ENCODE assay signal across 9 cellular contexts in the genomic region with DNA sequence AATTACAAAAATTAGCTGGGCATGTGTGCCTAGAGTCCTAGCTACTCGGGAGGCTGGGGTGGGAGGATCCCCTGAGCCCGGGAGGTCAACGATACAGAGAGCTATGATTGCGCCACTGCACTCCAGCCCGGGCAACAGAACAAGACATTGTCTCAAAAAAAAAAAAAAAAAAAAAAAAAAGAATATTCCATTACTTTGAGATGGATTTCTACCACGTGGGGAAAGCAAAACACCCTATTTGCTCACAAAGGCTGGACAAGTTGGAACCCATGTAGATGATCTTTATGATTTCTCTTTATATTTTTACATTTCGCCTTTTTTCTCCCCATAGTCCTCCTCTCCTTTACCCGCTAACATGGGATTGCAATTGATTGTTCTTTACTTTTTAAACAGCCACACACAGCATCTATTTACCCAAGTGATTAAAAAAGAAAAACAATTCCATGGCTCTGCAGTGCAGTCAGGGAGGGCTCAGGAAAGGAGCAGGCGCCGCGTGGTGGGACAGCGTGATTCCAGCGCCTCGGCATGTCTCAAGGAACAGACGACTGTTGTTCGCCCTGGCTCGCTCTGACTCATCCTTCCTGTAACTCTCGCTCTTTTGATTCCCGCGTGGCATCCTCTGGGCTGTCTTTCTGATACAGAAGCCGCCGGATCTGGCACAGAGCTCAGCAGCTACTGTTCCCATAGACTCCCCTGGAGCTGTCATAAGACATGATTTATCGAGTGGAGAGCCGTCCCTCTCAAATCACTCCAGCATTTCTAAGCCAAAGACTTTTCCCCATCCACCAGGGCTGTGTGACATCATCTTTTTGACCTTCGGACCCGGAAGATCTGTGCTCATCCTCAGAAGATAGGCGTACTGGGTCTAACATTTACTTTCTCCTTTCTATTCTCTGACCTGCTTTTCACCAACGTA.
DNase-seq lines count a peak whose midpoint lies in the region; ATAC-seq and TF ChIP-seq lines count a peak whose summit lies in the region.
"Had no signal": no experiment of that assay in that cellular context is flagged by ENCODE, and none has a peak within 500 bp of the region (broad histone marks: within the 10 kb centered on the region; RNA-seq: fewer than 3 reads in every experiment).

No MANE protein-coding gene starts in this region.

- TF ChIP-seq CTCF in coronary artery (IDR thresholded peaks at IDR 0.05), result no peak
- no peak for TF ChIP-seq CTCF in lower leg skin (IDR thresholded peaks at IDR 0.05)
- no peak for TF ChIP-seq CTCF in upper lobe of left lung (IDR thresholded peaks at IDR 0.05)
- TF ChIP-seq CTCF in OCI-LY7 (conservative IDR thresholded peaks at IDR 0.05; ENCODE audit: low read length), result no peak

- POLR2A ChIA-PET in OCI-LY7 (lab: Charles Lee), result no interaction called here

- H3K4me3 ChIP-seq in coronary artery, result peak overlapping the region; percentile 38
- H3K4me3 ChIP-seq in lower leg skin (ENCODE audit: low read depth, poor library complexity, severe bottlenecking), result no peak overlapping the region
- peak overlapping the region in 1 of 4 donors; percentile 6 for H3K4me3 ChIP-seq in upper lobe of left lung
- no peak overlapping the region for H3K4me3 ChIP-seq in OCI-LY7 (ENCODE audit: low read depth, low read length, poor library complexity, severe bottlenecking)

- CTCF ChIA-PET in OCI-LY7 (lab: Charles Lee; ENCODE audit: unreplicated experiment), result no interaction called here

- H3K4me1 ChIP-seq in upper lobe of left lung (peaks cover 7 to 23% (median 17%) of the 10 kb centered on the region in 4 donors), OCI-LY7 (ENCODE audit: insufficient read depth, low read length, poor library complexity, severe bottlenecking) (no peaks in the 10 kb centered on the region)

- no TSS peak for BruUV-seq in OCI-LY7 (replicated peaks; lab: Mats Ljungman, UMichigan)

- peak in 2 of 4 donors; percentile 22 to 34 for TF ChIP-seq EP300 in upper lobe of left lung (IDR thresholded peaks at IDR 0.05)

- DNase-seq in SHP77 (lab: John Stamatoyannopoulos, UW) (peak; percentile 32 to 35), SHP77 treated with DMSO at 0.1 percent for 48 hours (lab: John Stamatoyannopoulos, UW) (no peak), coronary artery (ENCODE audit: low spot score) (no peak), lower leg skin (ENCODE audit: low spot score in 2 of 2) (peak; percentile 66 to 93), upper lobe of left lung (peak; percentile 48 to 72), OCI-LY7 (ENCODE audit: low spot score) (no peak), GDM1 (lab: John Stamatoyannopoulos, UW) (no peak)
- DNase-seq: DND-41 had no signal

- no peaks in the 10 kb centered on the region for H4K20me1 ChIP-seq in OCI-LY7 (ENCODE audit: insufficient read depth, low read length)

- intact Hi-C loops in lower leg skin (cut with DNase I; ENCODE audit: low total_unique reads) (no loop called here), OCI-LY7 (cut with micrococcal nuclease; ENCODE audit: unreplicated experiment) (no loop called here)

- WGBS in lower leg skin, 2 donors, result 28 to 31% methylated on average over 28 of the region's 28 CpGs
- 52 to 58% methylated on average over 27 to 28 of the region's 28 CpGs for WGBS in upper lobe of left lung, 2 donors

- H3K9me3 ChIP-seq in upper lobe of left lung (no peaks in the 10 kb centered on the region), OCI-LY7 (ENCODE audit: low read length) (no peaks in the 10 kb centered on the region)

- no peaks in the 10 kb centered on the region for H3K79me2 ChIP-seq in OCI-LY7 (ENCODE audit: insufficient read depth, low read depth, low read length)

- H2AFZ ChIP-seq in OCI-LY7 (ENCODE audit: low read length), result no peak overlapping the region

- ATAC-seq in upper lobe of left lung (ENCODE audit: low FRiP score in 2 of 2) (peak; percentile 70 to 92), GM21447 (IDR thresholded peaks at IDR 0.05; ENCODE audit: unreplicated experiment) (no peak)

- H3K4me2 ChIP-seq in OCI-LY7 (ENCODE audit: low read length), result no peak overlapping the region

- H3K36me3 ChIP-seq in upper lobe of left lung (no peaks in the 10 kb centered on the region), OCI-LY7 (ENCODE audit: insufficient read depth, low read length) (no peaks in the 10 kb centered on the region)

- H3K27ac ChIP-seq in coronary artery, result peak overlapping the region in 1 of 2 donors; percentile 59
- peak overlapping the region in 3 of 4 donors; percentile 18 to 59 (median 46) for H3K27ac ChIP-seq in upper lobe of left lung
- no peak overlapping the region for H3K27ac ChIP-seq in OCI-LY7 (ENCODE audit: low read depth, low read length, poor library complexity, severe bottlenecking)

- no peaks in the 10 kb centered on the region for H3K9me2 ChIP-seq in OCI-LY7 (ENCODE audit: insufficient read depth, low read length)

- TF ChIP-seq POLR2A in lower leg skin (IDR thresholded peaks at IDR 0.05) (no peak), upper lobe of left lung (IDR thresholded peaks at IDR 0.05) (no peak)

- no peaks in the 10 kb centered on the region for H3K27me3 ChIP-seq in upper lobe of left lung

Comparison
In these comparisons a context has a peak if more than half of its experiments do, and no peak if none do; other contexts are left out.
1. DNase-seq: peak in SHP77 (2 of 2), lower leg skin (2 of 2) and upper lobe of left lung (2 of 2); none in SHP77 treated with DMSO at 0.1 percent for 48 hours (single experiment), coronary artery (single experiment), OCI-LY7 (single experiment) and GDM1 (single experiment).